Comparison of ENCODE assay signal across 18 cellular contexts in genomic region chr7:46942574-46942973, GRCh38.
DNase-seq lines count a peak whose midpoint lies in the region; ATAC-seq, FAIRE-seq and TF ChIP-seq lines count a peak whose summit lies in the region.
"Had no signal": no experiment of that assay in that cellular context is flagged by ENCODE, and none has a peak within 500 bp of the region (broad histone marks: within the 10 kb centered on the region; RNA-seq: fewer than 3 reads in every experiment).

No MANE protein-coding gene starts in this region.

- ATAC-seq in HepG2 = peak; percentile 57; the same call in 2 of the 3 replicates
- ATAC-seq in right lobe of liver = no peak
- ATAC-seq in WTC11 = peak; percentile 64
- no peak for ATAC-seq in GM21529 (IDR thresholded peaks at IDR 0.05; ENCODE audit: unreplicated experiment)
- ATAC-seq: HCT116 had no signal

- no peak for TF ChIP-seq CTCF in HepG2 (CRISPR knock-in tag; IDR thresholded peaks at IDR 0.05)
- TF ChIP-seq CTCF in right lobe of liver (IDR thresholded peaks at IDR 0.05) = no peak
- TF ChIP-seq CTCF in WTC11 (IDR thresholded peaks at IDR 0.05) = no peak
- no peak for TF ChIP-seq CTCF in mesothelial cell of epicardium (IDR thresholded peaks at IDR 0.05; ENCODE audit: unreplicated experiment)

- peaks cover 4% of the 10 kb centered on the region; the same call in 1 of the 2 replicates for H3K9me3 Mint-ChIP-seq in WTC11
- H3K9me3 Mint-ChIP-seq in mesothelial cell of epicardium = no peaks in the 10 kb centered on the region

- H3K27me3 Mint-ChIP-seq in WTC11 (ENCODE audit: low read depth) (no peaks in the 10 kb centered on the region; the same call in 1 of the 2 replicates), mesothelial cell of epicardium (ENCODE audit: low read depth) (no peaks in the 10 kb centered on the region)
- H3K27me3 Mint-ChIP-seq: CD4-positive, alpha-beta memory T cell had no signal

- H3K9ac ChIP-seq in HepG2 (ENCODE audit: insufficient read depth, low read depth, low read length) = no peak overlapping the region

- intact Hi-C loops in HepG2 (cut with micrococcal nuclease; ENCODE audit: unreplicated experiment) = no loop called here
- intact Hi-C loops in right lobe of liver (cut with DNase I) = no loop called here

- H3K27ac ChIP-seq in HepG2 (ENCODE audit: extremely low read length, insufficient read depth, low read length) (no peak overlapping the region), right lobe of liver (no peak overlapping the region)

- H3K4me3 ChIP-seq in HepG2 (replicated peaks in 1 of 3; ENCODE audit: insufficient read depth in 1 of 3, low read depth in 2 of 3, low read length in 3 of 3) (no peak overlapping the region), right lobe of liver (no peak overlapping the region)

- H3K36me3 ChIP-seq in HepG2 (replicated peaks in 1 of 2; ENCODE audit: control insufficient read depth in 1 of 2, insufficient read depth in 2 of 2, low read length in 2 of 2) = no peaks in the 10 kb centered on the region
- H3K36me3 ChIP-seq in right lobe of liver = no peaks in the 10 kb centered on the region

- H3K4me3 Mint-ChIP-seq in WTC11 = no peak overlapping the region
- no peak overlapping the region for H3K4me3 Mint-ChIP-seq in mesothelial cell of epicardium
- H3K4me3 Mint-ChIP-seq: CD4-positive, alpha-beta memory T cell had no signal

- POLR2A ChIA-PET in HepG2 (lab: Yijun Ruan, JAX) (no interaction called here), WTC11 (lab: Charles Lee) (no interaction called here)

- H3K36me3 Mint-ChIP-seq in WTC11 = no peaks in the 10 kb centered on the region
- H3K36me3 Mint-ChIP-seq in mesothelial cell of epicardium = peaks cover 4% of the 10 kb centered on the region
- H3K36me3 Mint-ChIP-seq: CD4-positive, alpha-beta memory T cell had no signal

- no peak overlapping the region for H3K4me2 ChIP-seq in HepG2 (ENCODE audit: low read depth, low read length)

- TF ChIP-seq EP300 in HepG2 (IDR thresholded peaks at IDR 0.05; ENCODE audit: low read depth in 2 of 2, low read length in 2 of 2) = no peak
- TF ChIP-seq EP300 in HepG2 (CRISPR knock-in tag; IDR thresholded peaks at IDR 0.05; ENCODE audit: borderline replicate concordance) = no peak

- H3K27me3 ChIP-seq in HepG2 (ENCODE audit: control insufficient read depth in 1 of 2, insufficient read depth in 2 of 2, low read length in 2 of 2) = no peaks in the 10 kb centered on the region
- H3K27me3 ChIP-seq in right lobe of liver = no peaks in the 10 kb centered on the region

- H3K79me2 ChIP-seq in HepG2 (ENCODE audit: insufficient read depth, low read length) = no peaks in the 10 kb centered on the region

- BruUV-seq in HepG2 (replicated peaks; lab: Mats Ljungman, UMichigan) = no TSS peak

- no peak for TF ChIP-seq POLR2A in HepG2 (IDR thresholded peaks at IDR 0.05; ENCODE audit: insufficient read depth in 1 of 2, low read depth in 2 of 2, low read length in 2 of 2)
- TF ChIP-seq POLR2A in right lobe of liver (IDR thresholded peaks at IDR 0.05) = no peak

- FAIRE-seq in HepG2 (lab: Jason Lieb, UNC) = no peak
- FAIRE-seq: G401.6, GM12892, GM19239, H1 had no signal

- in situ Hi-C loops in HepG2 (cut with HindIII; ENCODE audit: extremely low pct_ligation_motif_present, low pct_unique_long_range_greater_than_20kb) = no loop called here

- 71% methylated on average over 5 of the region's 5 CpGs for WGBS in HepG2 (ENCODE audit: low lambda C conversion rate)
- 93% methylated on average over 3 of the region's 5 CpGs for WGBS in right lobe of liver (ENCODE audit: insufficient coverage, low coverage, low lambda C conversion rate, missing lambda C conversion rate)

- DNase-seq in HepG2 (ENCODE audit: low spot score) (no peak), right lobe of liver (no peak), WTC11 (ENCODE audit: low spot score) (no peak), mesothelial cell of epicardium (ENCODE audit: low spot score in 2 of 2, unreplicated experiment in 2 of 2) (no peak), medulla oblongata (ENCODE audit: extremely low spot score) (no peak), hypothalamus (lab: John Stamatoyannopoulos, UW) (no peak)
- DNase-seq: C1 segment of cervical spinal cord; Calu3; CD4-positive, alpha-beta memory T cell; COR-L47; DND-41; H7 had no signal

- CTCF ChIA-PET in HepG2 (lab: Yijun Ruan, JAX; ENCODE audit: low intra/inter-chr PET ratio, low total read pairs) = no interaction called here
- CTCF ChIA-PET in WTC11 (lab: Charles Lee) = no interaction called here

- H3K27ac Mint-ChIP-seq in WTC11 (no peak overlapping the region), mesothelial cell of epicardium (peak overlapping the region; percentile 9)
- H3K27ac Mint-ChIP-seq: CD4-positive, alpha-beta memory T cell had no signal

- H3K9me3 ChIP-seq in HepG2 (ENCODE audit: low read length) = no peaks in the 10 kb centered on the region
- H3K9me3 ChIP-seq in right lobe of liver = no peaks in the 10 kb centered on the region

- H4K20me1 ChIP-seq in HepG2 (ENCODE audit: insufficient read depth, low read length) = no peaks in the 10 kb centered on the region

- H3K4me1 Mint-ChIP-seq in WTC11 = no peaks in the 10 kb centered on the region
- peaks cover 31% of the 10 kb centered on the region for H3K4me1 Mint-ChIP-seq in mesothelial cell of epicardium
- H3K4me1 Mint-ChIP-seq: CD4-positive, alpha-beta memory T cell had no signal

- H3K4me1 ChIP-seq in HepG2 (ENCODE audit: insufficient read depth, low read length) (no peaks in the 10 kb centered on the region), right lobe of liver (no peaks in the 10 kb centered on the region)

- TF ChIP-seq RAD21 in HepG2 (CRISPR knock-in tag; IDR thresholded peaks at IDR 0.05) = no peak

- H2AFZ ChIP-seq in HepG2 (ENCODE audit: low read length) = no peak overlapping the region

TF ChIP-seq in HepG2, 621 proteins besides CTCF, POLR2A, EP300 and RAD21 (continues in another document):
- no peak for TF ChIP-seq ZKSCAN8 (CRISPR knock-in tag; IDR thresholded peaks at IDR 0.05; ENCODE audit: borderline replicate concordance)
- no peak for TF ChIP-seq ZNF343 (CRISPR knock-in tag; IDR thresholded peaks at IDR 0.05)
- TF ChIP-seq, protein P1, sequence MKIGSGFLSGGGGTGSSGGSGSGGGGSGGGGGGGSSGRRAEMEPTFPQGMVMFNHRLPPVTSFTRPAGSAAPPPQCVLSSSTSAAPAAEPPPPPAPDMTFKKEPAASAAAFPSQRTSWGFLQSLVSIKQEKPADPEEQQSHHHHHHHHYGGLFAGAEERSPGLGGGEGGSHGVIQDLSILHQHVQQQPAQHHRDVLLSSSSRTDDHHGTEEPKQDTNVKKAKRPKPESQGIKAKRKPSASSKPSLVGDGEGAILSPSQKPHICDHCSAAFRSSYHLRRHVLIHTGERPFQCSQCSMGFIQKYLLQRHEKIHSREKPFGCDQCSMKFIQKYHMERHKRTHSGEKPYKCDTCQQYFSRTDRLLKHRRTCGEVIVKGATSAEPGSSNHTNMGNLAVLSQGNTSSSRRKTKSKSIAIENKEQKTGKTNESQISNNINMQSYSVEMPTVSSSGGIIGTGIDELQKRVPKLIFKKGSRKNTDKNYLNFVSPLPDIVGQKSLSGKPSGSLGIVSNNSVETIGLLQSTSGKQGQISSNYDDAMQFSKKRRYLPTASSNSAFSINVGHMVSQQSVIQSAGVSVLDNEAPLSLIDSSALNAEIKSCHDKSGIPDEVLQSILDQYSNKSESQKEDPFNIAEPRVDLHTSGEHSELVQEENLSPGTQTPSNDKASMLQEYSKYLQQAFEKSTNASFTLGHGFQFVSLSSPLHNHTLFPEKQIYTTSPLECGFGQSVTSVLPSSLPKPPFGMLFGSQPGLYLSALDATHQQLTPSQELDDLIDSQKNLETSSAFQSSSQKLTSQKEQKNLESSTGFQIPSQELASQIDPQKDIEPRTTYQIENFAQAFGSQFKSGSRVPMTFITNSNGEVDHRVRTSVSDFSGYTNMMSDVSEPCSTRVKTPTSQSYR (CRISPR knock-in tag; IDR thresholded peaks at IDR 0.05; ENCODE audit: borderline replicate concordance) = no peak
- TF ChIP-seq SRSF9 (IDR thresholded peaks at IDR 0.05; ENCODE audit: borderline replicate concordance, insufficient read depth, low read depth, low read length, poor library complexity, severe bottlenecking) = no peak
- TF ChIP-seq SKI (IDR thresholded peaks at IDR 0.05; ENCODE audit: partially characterized antibody) = no peak
- TF ChIP-seq JUND (CRISPR knock-in tag; IDR thresholded peaks at IDR 0.05) = no peak
- no peak for TF ChIP-seq JUNB (CRISPR knock-in tag; IDR thresholded peaks at IDR 0.05; ENCODE audit: borderline replicate concordance)
- no peak for TF ChIP-seq JUN (CRISPR knock-in tag; IDR thresholded peaks at IDR 0.05)

TF ChIP-seq in WTC11, 78 proteins besides CTCF, POLR2A, EP300 and RAD21 (continues in another document):
- TF ChIP-seq GTF2I (CRISPR knock-in tag; conservative IDR thresholded peaks at IDR 0.05) = no peak
- TF ChIP-seq, protein P2, sequence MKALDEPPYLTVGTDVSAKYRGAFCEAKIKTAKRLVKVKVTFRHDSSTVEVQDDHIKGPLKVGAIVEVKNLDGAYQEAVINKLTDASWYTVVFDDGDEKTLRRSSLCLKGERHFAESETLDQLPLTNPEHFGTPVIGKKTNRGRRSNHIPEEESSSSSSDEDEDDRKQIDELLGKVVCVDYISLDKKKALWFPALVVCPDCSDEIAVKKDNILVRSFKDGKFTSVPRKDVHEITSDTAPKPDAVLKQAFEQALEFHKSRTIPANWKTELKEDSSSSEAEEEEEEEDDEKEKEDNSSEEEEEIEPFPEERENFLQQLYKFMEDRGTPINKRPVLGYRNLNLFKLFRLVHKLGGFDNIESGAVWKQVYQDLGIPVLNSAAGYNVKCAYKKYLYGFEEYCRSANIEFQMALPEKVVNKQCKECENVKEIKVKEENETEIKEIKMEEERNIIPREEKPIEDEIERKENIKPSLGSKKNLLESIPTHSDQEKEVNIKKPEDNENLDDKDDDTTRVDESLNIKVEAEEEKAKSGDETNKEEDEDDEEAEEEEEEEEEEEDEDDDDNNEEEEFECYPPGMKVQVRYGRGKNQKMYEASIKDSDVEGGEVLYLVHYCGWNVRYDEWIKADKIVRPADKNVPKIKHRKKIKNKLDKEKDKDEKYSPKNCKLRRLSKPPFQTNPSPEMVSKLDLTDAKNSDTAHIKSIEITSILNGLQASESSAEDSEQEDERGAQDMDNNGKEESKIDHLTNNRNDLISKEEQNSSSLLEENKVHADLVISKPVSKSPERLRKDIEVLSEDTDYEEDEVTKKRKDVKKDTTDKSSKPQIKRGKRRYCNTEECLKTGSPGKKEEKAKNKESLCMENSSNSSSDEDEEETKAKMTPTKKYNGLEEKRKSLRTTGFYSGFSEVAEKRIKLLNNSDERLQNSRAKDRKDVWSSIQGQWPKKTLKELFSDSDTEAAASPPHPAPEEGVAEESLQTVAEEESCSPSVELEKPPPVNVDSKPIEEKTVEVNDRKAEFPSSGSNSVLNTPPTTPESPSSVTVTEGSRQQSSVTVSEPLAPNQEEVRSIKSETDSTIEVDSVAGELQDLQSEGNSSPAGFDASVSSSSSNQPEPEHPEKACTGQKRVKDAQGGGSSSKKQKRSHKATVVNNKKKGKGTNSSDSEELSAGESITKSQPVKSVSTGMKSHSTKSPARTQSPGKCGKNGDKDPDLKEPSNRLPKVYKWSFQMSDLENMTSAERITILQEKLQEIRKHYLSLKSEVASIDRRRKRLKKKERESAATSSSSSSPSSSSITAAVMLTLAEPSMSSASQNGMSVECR (CRISPR knock-in tag; IDR thresholded peaks at IDR 0.05; ENCODE audit: borderline replicate concordance) = no peak

Comparison
In these comparisons a context has a peak if more than half of its experiments do, and no peak if none do; other contexts are left out.
1. ATAC-seq: peak in HepG2 (single experiment) and WTC11 (single experiment); none in right lobe of liver (0 of 4) and GM21529 (single experiment).